29 cellular contexts compared by ENCODE assay signal in the genomic region with DNA sequence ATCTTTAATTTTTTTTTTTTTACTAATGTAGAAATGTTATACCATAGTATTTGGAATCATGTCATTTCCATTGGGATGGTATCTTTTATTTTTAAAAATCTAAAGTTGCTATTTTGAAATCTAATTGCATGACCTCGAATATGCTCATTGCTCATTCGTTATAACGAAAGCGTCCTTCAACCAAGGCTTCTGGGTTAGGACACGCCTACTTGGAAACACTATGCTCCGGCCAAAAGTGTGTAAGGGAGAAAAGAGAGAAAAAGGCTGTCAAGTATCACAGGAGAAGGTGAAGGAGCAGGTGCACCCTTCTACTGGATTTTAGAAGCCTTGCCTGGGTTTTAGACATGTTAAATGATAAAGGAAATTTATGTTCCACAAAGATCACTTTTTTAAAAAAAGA.
"Had no signal": no experiment of that assay in that cellular context is flagged by ENCODE, and none has a peak within 500 bp of the region (broad histone marks: within the 10 kb centered on the region; RNA-seq: fewer than 3 reads in every experiment).

No MANE protein-coding gene starts in this region.

- DNase-seq: activated CD4-positive, alpha-beta T cell treated with anti-CD3 and anti-CD28 coated beads, Interleukin-2, amount 50 U/mL, for 1 hour; activated CD4-positive, CD25-positive, alpha-beta regulatory T cell; activated CD8-positive, alpha-beta memory T cell treated with anti-CD3 and anti-CD28 coated beads, Interleukin-2, amount 50 U/mL, for 4 hours; activated CD8-positive, alpha-beta T cell treated with anti-CD3 and anti-CD28 coated beads for 36 hours; activated gamma-delta T cell treated with Interleukin-2 at 50 U/mL for 16 hours; activated naive CD4-positive, alpha-beta T cell treated with anti-CD3 and anti-CD28 coated beads, Interleukin-2, amount 10 ng/mL, durations not matched to agents 7 days and 5 days; activated naive CD8-positive, alpha-beta T cell treated with anti-CD3 and anti-CD28 coated beads for 36 hours; activated T-cell treated with anti-CD3 and anti-CD28 coated beads, Interleukin-2, amount 50 U/mL, for 72 hours; anterior cingulate cortex; caudate nucleus; MG63; MV-4-11; NCI-H1092 treated with DMSO at 0.1 percent for 48 hours; NCI-H1417 treated with DMSO at 0.1 percent for 48 hours; NCI-H1694; NCI-H2029; NCI-H2107; NCI-H2171 treated with DMSO at 0.1 percent for 48 hours; NCI-H226; NCI-H510A; NCI-H69; PC-3; T-cell; T-helper 2 cell; T1000 had no signal

- ATAC-seq: activated CD8-positive, alpha-beta T cell treated with anti-CD3 and anti-CD28 coated beads for 36 hours; activated T-cell treated with anti-CD3 and anti-CD28 coated beads, Interleukin-2, amount 50 U/mL, for 72 hours; PC-3; T-cell had no signal

- H3K27me3 ChIP-seq: adrenal gland, breast epithelium, MG63 had no signal

- H3K27ac ChIP-seq: adrenal gland, breast epithelium, SK-N-MC had no signal

- H3K4me1 ChIP-seq: breast epithelium had no signal

- H3K36me3 Mint-ChIP-seq: activated naive CD8-positive, alpha-beta T cell treated with anti-CD3 and anti-CD28 coated beads for 36 hours; T-cell had no signal

- H3K27me3 Mint-ChIP-seq: activated CD8-positive, alpha-beta T cell treated with anti-CD3 and anti-CD28 coated beads for 36 hours; activated naive CD8-positive, alpha-beta T cell treated with anti-CD3 and anti-CD28 coated beads for 36 hours had no signal

- H3K4me1 Mint-ChIP-seq: T-cell had no signal

- H3K4me3 Mint-ChIP-seq: activated CD8-positive, alpha-beta T cell treated with anti-CD3 and anti-CD28 coated beads for 36 hours; activated naive CD4-positive, alpha-beta T cell treated with anti-CD3 and anti-CD28 coated beads, Interleukin-2, amount 10 ng/mL, durations not matched to agents 7 days and 5 days; activated naive CD8-positive, alpha-beta T cell treated with anti-CD3 and anti-CD28 coated beads for 36 hours; activated T-cell treated with anti-CD3 and anti-CD28 coated beads, Interleukin-2, amount 50 U/mL, for 72 hours; T-cell had no signal

- H3K36me3 ChIP-seq: adrenal gland, breast epithelium, MG63 had no signal

- H3K9me3 Mint-ChIP-seq: activated CD8-positive, alpha-beta T cell treated with anti-CD3 and anti-CD28 coated beads for 36 hours; activated naive CD8-positive, alpha-beta T cell treated with anti-CD3 and anti-CD28 coated beads for 36 hours; T-cell had no signal

- H3K27ac Mint-ChIP-seq: activated CD8-positive, alpha-beta T cell treated with anti-CD3 and anti-CD28 coated beads for 36 hours; activated naive CD4-positive, alpha-beta T cell treated with anti-CD3 and anti-CD28 coated beads, Interleukin-2, amount 10 ng/mL, durations not matched to agents 7 days and 5 days; activated naive CD8-positive, alpha-beta T cell treated with anti-CD3 and anti-CD28 coated beads for 36 hours; activated T-cell treated with anti-CD3 and anti-CD28 coated beads, Interleukin-2, amount 50 U/mL, for 72 hours; activated T-helper 2 cell treated with anti-CD3 and anti-CD28 coated beads, Interferon-gamma antibody, Interleukin-2, Interleukin-4, amounts not matched to agents 10 μg/mL and 5 μg/mL and 100 μg/mL, durations not matched to agents 14 hours and 24 hours and 36 hours; T-cell had no signal

- H3K4me3 ChIP-seq: breast epithelium, MG63, SK-N-MC had no signal

- H3K9me3 ChIP-seq: adrenal gland, breast epithelium, MG63 had no signal
